ENCODE assay signal across 13 cellular contexts in the genomic region with DNA sequence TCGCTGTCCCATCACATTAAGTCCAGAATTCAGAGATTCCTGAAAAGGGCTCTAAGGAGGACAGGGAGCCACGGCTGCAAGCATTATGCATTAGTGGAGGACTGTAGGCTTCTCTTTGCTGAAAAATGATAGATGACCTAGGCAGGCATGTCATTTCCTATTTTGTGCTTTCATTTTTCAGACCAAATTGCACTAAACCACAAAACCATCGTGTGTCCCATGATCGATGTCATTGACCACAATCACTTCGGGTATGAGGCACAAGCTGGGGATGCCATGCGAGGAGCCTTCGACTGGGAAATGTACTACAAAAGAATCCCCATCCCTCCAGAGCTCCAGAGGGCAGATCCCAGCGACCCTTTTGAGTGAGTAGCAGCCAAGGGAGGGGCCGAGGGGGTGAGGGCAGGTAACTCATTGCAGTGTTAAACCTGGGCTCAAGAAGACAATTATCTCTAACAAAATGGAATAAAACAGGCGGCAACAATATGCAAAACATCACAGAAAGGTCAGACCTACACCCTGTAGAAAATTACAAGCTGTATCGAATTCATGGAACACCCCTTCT.
DNase-seq lines count a peak whose midpoint lies in the region; ATAC-seq and TF ChIP-seq lines count a peak whose summit lies in the region.
"Had no signal": no experiment of that assay in that cellular context is flagged by ENCODE, and none has a peak within 500 bp of the region (broad histone marks: within the 10 kb centered on the region; RNA-seq: fewer than 3 reads in every experiment).

No MANE protein-coding gene starts in this region.

- H3K27me3 Mint-ChIP-seq in progenitor cell of endocrine pancreas (no peaks in the 10 kb centered on the region), glutamatergic neuron (ENCODE audit: unreplicated experiment) (no peaks in the 10 kb centered on the region)

- H3K4me1 Mint-ChIP-seq in progenitor cell of endocrine pancreas (ENCODE audit: low read depth) (peaks cover 43% of the 10 kb centered on the region), glutamatergic neuron (ENCODE audit: low read depth, unreplicated experiment) (peaks cover 9% of the 10 kb centered on the region)

- ATAC-seq in GM18861 (IDR thresholded peaks at IDR 0.05; ENCODE audit: unreplicated experiment), result peak; percentile 87
- peak; percentile 86 for ATAC-seq in GM21619 (IDR thresholded peaks at IDR 0.05; ENCODE audit: unreplicated experiment)
- peak; percentile 85 for ATAC-seq in HG03342 (IDR thresholded peaks at IDR 0.05; ENCODE audit: unreplicated experiment)
- ATAC-seq: HCT116 had no signal

- H3K9me3 Mint-ChIP-seq in progenitor cell of endocrine pancreas (ENCODE audit: low read depth) (no peaks in the 10 kb centered on the region), glutamatergic neuron (ENCODE audit: unreplicated experiment) (no peaks in the 10 kb centered on the region)

- no peak overlapping the region for H3K4me3 Mint-ChIP-seq in progenitor cell of endocrine pancreas (ENCODE audit: low read depth)
- H3K4me3 Mint-ChIP-seq in glutamatergic neuron (ENCODE audit: unreplicated experiment), result no peak overlapping the region

- H3K27ac Mint-ChIP-seq in progenitor cell of endocrine pancreas (no peak overlapping the region), glutamatergic neuron (ENCODE audit: unreplicated experiment) (no peak overlapping the region)

- peak; percentile 35 for DNase-seq in fibroblast of peridontal ligament (ENCODE audit: extremely low read depth)
- DNase-seq in progenitor cell of endocrine pancreas (ENCODE audit: low spot score, unreplicated experiment), result no peak
- no peak for DNase-seq in HPDE6-E6E7 (ENCODE audit: extremely low spot score)
- no peak for DNase-seq in glutamatergic neuron
- no peak for DNase-seq in HuH-7 (ENCODE audit: low spot score)
- DNase-seq: activated effector memory CD4-positive, alpha-beta T cell treated with anti-CD3 and anti-CD28 coated beads, Interleukin-2, amount 50 U/mL, for 16 hours; Calu3; occipital lobe; T-helper 1 cell had no signal

- H3K36me3 Mint-ChIP-seq in progenitor cell of endocrine pancreas (ENCODE audit: insufficient read depth) (no peaks in the 10 kb centered on the region), glutamatergic neuron (ENCODE audit: unreplicated experiment) (no peaks in the 10 kb centered on the region)

- TF ChIP-seq CTCF in progenitor cell of endocrine pancreas (IDR thresholded peaks at IDR 0.05; ENCODE audit: unreplicated experiment), result no peak
- TF ChIP-seq CTCF in glutamatergic neuron (IDR thresholded peaks at IDR 0.05; ENCODE audit: partially characterized antibody, unreplicated experiment), result no peak
